In genomic region chr19:55173186-55173716, GRCh38 we compare ENCODE assay signal across 9 cellular contexts. TPM values are rescaled to one million over a fixed set of nuclear protein-coding genes. Genes with fewer than 3 reads are reported as not detected.
DNase-seq lines count a peak whose midpoint lies in the region; ATAC-seq and TF ChIP-seq lines count a peak whose summit lies in the region.
"Had no signal": no experiment of that assay in that cellular context is flagged by ENCODE, and none has a peak within 500 bp of the region (broad histone marks: within the 10 kb centered on the region; RNA-seq: fewer than 3 reads in every experiment).

No MANE protein-coding gene starts in this region.

- H3K36me3 Mint-ChIP-seq in activated CD4-positive, alpha-beta T cell treated with anti-CD3 and anti-CD28 coated beads, Interleukin-2, amount 10 ng/mL, durations not matched to agents 24 days and 14 days (ENCODE audit: low read depth) = no peaks in the 10 kb centered on the region
- H3K36me3 Mint-ChIP-seq in brain = peaks cover 5% of the 10 kb centered on the region

- H3K27ac ChIP-seq in iPS-20b (ENCODE audit: low read length) (no peak overlapping the region), suprapubic skin (no peak overlapping the region)

- H3K27me3 Mint-ChIP-seq in activated CD4-positive, alpha-beta T cell treated with anti-CD3 and anti-CD28 coated beads, Interleukin-2, amount 10 ng/mL, durations not matched to agents 24 days and 14 days = peaks cover 65% of the 10 kb centered on the region
- peaks cover 88% of the 10 kb centered on the region for H3K27me3 Mint-ChIP-seq in brain

- peaks cover 6% of the 10 kb centered on the region for H3K9me3 Mint-ChIP-seq in activated CD4-positive, alpha-beta T cell treated with anti-CD3 and anti-CD28 coated beads, Interleukin-2, amount 10 ng/mL, durations not matched to agents 24 days and 14 days
- peaks cover 0 to 18% (median 0%) of the 10 kb centered on the region in 5 experiments for H3K9me3 Mint-ChIP-seq in brain

- H3K4me3 ChIP-seq in iPS-20b (ENCODE audit: low read length) (peak overlapping the region; percentile 82), suprapubic skin (peak overlapping the region; percentile 37)

- H3K36me3 ChIP-seq in iPS-20b (ENCODE audit: insufficient read depth, low read depth, low read length) (no peaks in the 10 kb centered on the region), suprapubic skin (no peaks in the 10 kb centered on the region)

- H3K4me1 ChIP-seq in iPS-20b (ENCODE audit: insufficient read depth, low read length) = peaks cover 7% of the 10 kb centered on the region
- H3K4me1 ChIP-seq in suprapubic skin = peaks cover 17% of the 10 kb centered on the region

- peak overlapping the region; percentile 51; the same call in 1 of the 2 replicates for H3K9ac ChIP-seq in iPS-20b (ENCODE audit: low read depth, low read length)

- H3K9me3 ChIP-seq in iPS-20b (ENCODE audit: insufficient read depth, low read depth, low read length) (no peaks in the 10 kb centered on the region), suprapubic skin (no peaks in the 10 kb centered on the region)

- H3K27ac Mint-ChIP-seq in activated CD4-positive, alpha-beta T cell treated with anti-CD3 and anti-CD28 coated beads, Interleukin-2, amount 10 ng/mL, durations not matched to agents 24 days and 14 days = no peak overlapping the region
- peak overlapping the region in 1 of 5 experiments; percentile 66 for H3K27ac Mint-ChIP-seq in brain

- TF ChIP-seq POLR2A in suprapubic skin (IDR thresholded peaks at IDR 0.05) = no peak

- intact Hi-C loops in activated CD4-positive, alpha-beta T cell treated with anti-CD3 and anti-CD28 coated beads, Interleukin-2, amount 10 ng/mL, durations not matched to agents 24 days and 14 days (cut with micrococcal nuclease) = no loop called here

- H3K4me1 Mint-ChIP-seq in activated CD4-positive, alpha-beta T cell treated with anti-CD3 and anti-CD28 coated beads, Interleukin-2, amount 10 ng/mL, durations not matched to agents 24 days and 14 days = peaks cover 15% of the 10 kb centered on the region
- H3K4me1 Mint-ChIP-seq in brain = peaks cover 19% of the 10 kb centered on the region

- peak overlapping the region; percentile 76 for H3K4me3 Mint-ChIP-seq in activated CD4-positive, alpha-beta T cell treated with anti-CD3 and anti-CD28 coated beads, Interleukin-2, amount 10 ng/mL, durations not matched to agents 24 days and 14 days
- peak overlapping the region; percentile 60 to 81 (median 73) for H3K4me3 Mint-ChIP-seq in brain

- 3% methylated on average over 22 of the region's 32 CpGs for WGBS in suprapubic skin

- TF ChIP-seq CTCF in brain (conservative IDR thresholded peaks at IDR 0.05) (no peak), suprapubic skin (IDR thresholded peaks at IDR 0.05) (no peak)

- no peak for TF ChIP-seq EP300 in suprapubic skin (IDR thresholded peaks at IDR 0.05)

- DNase-seq in activated CD4-positive, alpha-beta T cell treated with anti-CD3 and anti-CD28 coated beads, Interleukin-2, amount 10 ng/mL, durations not matched to agents 24 days and 14 days = no peak
- no peak for DNase-seq in activated CD4-positive, alpha-beta T cell treated with anti-CD3 and anti-CD28 coated beads for 1 hour
- DNase-seq in suprapubic skin (ENCODE audit: low spot score in 2 of 2) (no peak), NOMO-1 (lab: John Stamatoyannopoulos, UW; ENCODE audit: unreplicated experiment in 2 of 2) (no peak)
- DNase-seq: hippocampal formation had no signal

- no peak for ATAC-seq in HG03196 (IDR thresholded peaks at IDR 0.05; ENCODE audit: unreplicated experiment)
- no peak for ATAC-seq in HG03280 (IDR thresholded peaks at IDR 0.05; ENCODE audit: unreplicated experiment)

- H3K27me3 ChIP-seq in iPS-20b (ENCODE audit: insufficient read depth, low read length) (peaks cover 90% of the 10 kb centered on the region), suprapubic skin (peaks cover 97% of the 10 kb centered on the region)

RNA-seq across cellular contexts. Expression of gene DNAAF3, which starts 6.8 kb away (rescaled TPM):
- not detected in 2 replicates for total RNA-seq in activated CD4-positive, alpha-beta T cell treated with anti-CD3 and anti-CD28 coated beads, Interleukin-2, amount 10 ng/mL, durations not matched to agents 24 days and 14 days
- 0.64 TPM for polyA plus RNA-seq in brain (ENCODE audit: insufficient read depth, low read depth, low replicate concordance)
- total RNA-seq in suprapubic skin = 10 to 100 TPM in 1 of 4 donors, 1 to 10 TPM in 1, under 1 TPM in 2; 0.48 to 10.6 (median 3.1) TPM

RNA-seq across cellular contexts. Expression of gene SYT5, which starts 6.8 kb away (rescaled TPM):
- total RNA-seq in activated CD4-positive, alpha-beta T cell treated with anti-CD3 and anti-CD28 coated beads, Interleukin-2, amount 10 ng/mL, durations not matched to agents 24 days and 14 days = not detected in 2 replicates
- polyA plus RNA-seq in brain (ENCODE audit: insufficient read depth, low read depth, low replicate concordance) = 51.8 TPM
- 1 to 10 TPM in 3 of 4 donors, not detected in 1; 1.1 to 7.8 (median 6.8) TPM for total RNA-seq in suprapubic skin

RNA-seq across cellular contexts. Expression of gene TNNI3, which starts 15.7 kb away (rescaled TPM):
- total RNA-seq in activated CD4-positive, alpha-beta T cell treated with anti-CD3 and anti-CD28 coated beads, Interleukin-2, amount 10 ng/mL, durations not matched to agents 24 days and 14 days = not detected in 2 replicates
- polyA plus RNA-seq in brain (ENCODE audit: insufficient read depth, low read depth, low replicate concordance) = not detected
- total RNA-seq in suprapubic skin = 1 to 10 TPM; 1.7 to 4.7 (median 3.2) TPM

RNA-seq across cellular contexts. Expression of gene TNNT1, which starts 24.2 kb away (rescaled TPM):
- 0.36 and 0.51 TPM in 2 replicates for total RNA-seq in activated CD4-positive, alpha-beta T cell treated with anti-CD3 and anti-CD28 coated beads, Interleukin-2, amount 10 ng/mL, durations not matched to agents 24 days and 14 days
- 5.7 TPM for polyA plus RNA-seq in brain (ENCODE audit: insufficient read depth, low read depth, low replicate concordance)
- 10 to 100 TPM; 13.6 to 46.7 (median 19.6) TPM for total RNA-seq in suprapubic skin

RNA-seq across cellular contexts. Expression of gene PTPRH, which starts 36.0 kb away (rescaled TPM):
- not detected in 2 replicates for total RNA-seq in activated CD4-positive, alpha-beta T cell treated with anti-CD3 and anti-CD28 coated beads, Interleukin-2, amount 10 ng/mL, durations not matched to agents 24 days and 14 days
- polyA plus RNA-seq in brain (ENCODE audit: insufficient read depth, low read depth, low replicate concordance) = 4.5 TPM
- total RNA-seq in suprapubic skin = 1 to 10 TPM in 2 of 4 donors, under 1 TPM in 1, not detected in 1; 0.34 to 1.4 (median 1.1) TPM
